ENCODE assay signal across 11 cellular contexts in genomic region chr18:23972416-23972815, GRCh38. TPM values are rescaled to one million over a fixed set of nuclear protein-coding genes. Genes with fewer than 3 reads are reported as not detected.
A peak's percentile ranks its signal among the peaks of the same experiment; 100 is the strongest.
DNase-seq lines count a peak whose midpoint lies in the region; ATAC-seq and TF ChIP-seq lines count a peak whose summit lies in the region.
"Had no signal": no experiment of that assay in that cellular context is flagged by ENCODE, and none has a peak within 500 bp of the region (broad histone marks: within the 10 kb centered on the region; RNA-seq: fewer than 3 reads in every experiment).

No MANE protein-coding gene starts in this region.

- peaks cover 3% of the 10 kb centered on the region for H3K36me3 Mint-ChIP-seq in activated T-cell treated with anti-CD3 and anti-CD28 coated beads, Interleukin-2, amount 50 U/mL, for 4 hours (ENCODE audit: insufficient read depth)
- H3K36me3 Mint-ChIP-seq in activated CD4-positive, alpha-beta memory T cell treated with anti-CD3 and anti-CD28 coated beads for 36 hours: peaks cover 14% of the 10 kb centered on the region
- no peaks in the 10 kb centered on the region for H3K36me3 Mint-ChIP-seq in Calu3 (ENCODE audit: insufficient read depth, unreplicated experiment)
- peaks cover 2% of the 10 kb centered on the region for H3K36me3 Mint-ChIP-seq in activated T-helper 2 cell treated with anti-CD3 and anti-CD28 coated beads, Interferon-gamma antibody, Interleukin-2, Interleukin-4, amounts not matched to agents 10 μg/mL and 5 μg/mL and 100 μg/mL, durations not matched to agents 14 hours and 24 hours and 36 hours (ENCODE audit: low read depth)

- peaks cover 77% of the 10 kb centered on the region for H3K4me1 Mint-ChIP-seq in activated T-cell treated with anti-CD3 and anti-CD28 coated beads, Interleukin-2, amount 50 U/mL, for 4 hours (ENCODE audit: low read depth)
- peaks cover 88% of the 10 kb centered on the region for H3K4me1 Mint-ChIP-seq in activated CD4-positive, alpha-beta memory T cell treated with anti-CD3 and anti-CD28 coated beads for 36 hours (ENCODE audit: low read depth)
- H3K4me1 Mint-ChIP-seq in Calu3 (ENCODE audit: low read depth, unreplicated experiment): no peaks in the 10 kb centered on the region
- peaks cover 31% of the 10 kb centered on the region for H3K4me1 Mint-ChIP-seq in activated T-helper 2 cell treated with anti-CD3 and anti-CD28 coated beads, Interferon-gamma antibody, Interleukin-2, Interleukin-4, amounts not matched to agents 10 μg/mL and 5 μg/mL and 100 μg/mL, durations not matched to agents 14 hours and 24 hours and 36 hours (ENCODE audit: low read depth)

- no TSS peak for BruUV-seq in Calu3 (replicated peaks; lab: Mats Ljungman, UMichigan)

- H3K27ac Mint-ChIP-seq in activated CD4-positive, alpha-beta memory T cell treated with anti-CD3 and anti-CD28 coated beads for 36 hours: peak overlapping the region; percentile 61
- no peak overlapping the region for H3K27ac Mint-ChIP-seq in Calu3 (ENCODE audit: unreplicated experiment)
- H3K27ac Mint-ChIP-seq in activated T-helper 2 cell treated with anti-CD3 and anti-CD28 coated beads, Interferon-gamma antibody, Interleukin-2, Interleukin-4, amounts not matched to agents 10 μg/mL and 5 μg/mL and 100 μg/mL, durations not matched to agents 14 hours and 24 hours and 36 hours: no peak overlapping the region

- H3K4me3 Mint-ChIP-seq in activated T-cell treated with anti-CD3 and anti-CD28 coated beads, Interleukin-2, amount 50 U/mL, for 4 hours: no peak overlapping the region
- peak overlapping the region; percentile 30 for H3K4me3 Mint-ChIP-seq in activated CD4-positive, alpha-beta memory T cell treated with anti-CD3 and anti-CD28 coated beads for 36 hours
- H3K4me3 Mint-ChIP-seq in Calu3 (ENCODE audit: low read depth, unreplicated experiment): no peak overlapping the region
- no peak overlapping the region for H3K4me3 Mint-ChIP-seq in activated T-helper 2 cell treated with anti-CD3 and anti-CD28 coated beads, Interferon-gamma antibody, Interleukin-2, Interleukin-4, amounts not matched to agents 10 μg/mL and 5 μg/mL and 100 μg/mL, durations not matched to agents 14 hours and 24 hours and 36 hours (ENCODE audit: low read depth)

- H3K9me3 Mint-ChIP-seq in activated T-cell treated with anti-CD3 and anti-CD28 coated beads, Interleukin-2, amount 50 U/mL, for 4 hours: peaks cover 13% of the 10 kb centered on the region
- H3K9me3 Mint-ChIP-seq in activated CD4-positive, alpha-beta memory T cell treated with anti-CD3 and anti-CD28 coated beads for 36 hours: peaks cover 8% of the 10 kb centered on the region
- H3K9me3 Mint-ChIP-seq in Calu3 (ENCODE audit: low read depth, unreplicated experiment): peaks cover 3% of the 10 kb centered on the region
- H3K9me3 Mint-ChIP-seq in activated T-helper 2 cell treated with anti-CD3 and anti-CD28 coated beads, Interferon-gamma antibody, Interleukin-2, Interleukin-4, amounts not matched to agents 10 μg/mL and 5 μg/mL and 100 μg/mL, durations not matched to agents 14 hours and 24 hours and 36 hours: peaks cover 16% of the 10 kb centered on the region

- peak; percentile 86 to 90 for ATAC-seq in activated T-cell treated with anti-CD3 and anti-CD28 coated beads, Interleukin-2, amount 50 U/mL, for 4 hours
- ATAC-seq in HG02884 (IDR thresholded peaks at IDR 0.05; ENCODE audit: unreplicated experiment): peak; percentile 87
- ATAC-seq in HG03571 (IDR thresholded peaks at IDR 0.05; ENCODE audit: unreplicated experiment): no peak

- H3K27me3 Mint-ChIP-seq in activated T-cell treated with anti-CD3 and anti-CD28 coated beads, Interleukin-2, amount 50 U/mL, for 4 hours (ENCODE audit: low read depth): no peaks in the 10 kb centered on the region
- H3K27me3 Mint-ChIP-seq in activated CD4-positive, alpha-beta memory T cell treated with anti-CD3 and anti-CD28 coated beads for 36 hours: peaks cover 2% of the 10 kb centered on the region
- H3K27me3 Mint-ChIP-seq in Calu3 (ENCODE audit: unreplicated experiment): peaks cover 10% of the 10 kb centered on the region
- peaks cover 36% of the 10 kb centered on the region for H3K27me3 Mint-ChIP-seq in activated T-helper 2 cell treated with anti-CD3 and anti-CD28 coated beads, Interferon-gamma antibody, Interleukin-2, Interleukin-4, amounts not matched to agents 10 μg/mL and 5 μg/mL and 100 μg/mL, durations not matched to agents 14 hours and 24 hours and 36 hours (ENCODE audit: low read depth)

- no peak for TF ChIP-seq CTCF in Calu3 (IDR thresholded peaks at IDR 0.05; ENCODE audit: unreplicated experiment)

- DNase-seq in activated T-cell treated with anti-CD3 and anti-CD28 coated beads, Interleukin-2, amount 50 U/mL, for 4 hours: peak; percentile 14
- no peak for DNase-seq in activated T-cell treated with anti-CD3 and anti-CD28 coated beads, Interleukin-2, amount 50 U/mL, for 1 hour
- peak; percentile 70 for DNase-seq in activated CD4-positive, alpha-beta memory T cell treated with anti-CD3 and anti-CD28 coated beads for 36 hours
- DNase-seq in putamen (ENCODE audit: low spot score): peak; percentile 40
- no peak for DNase-seq in Calu3
- no peak for DNase-seq in activated T-helper 2 cell treated with anti-CD3 and anti-CD28 coated beads, Interferon-gamma antibody, Interleukin-2, Interleukin-4, amounts not matched to agents 10 μg/mL and 5 μg/mL and 100 μg/mL, durations not matched to agents 14 hours and 24 hours and 36 hours (ENCODE audit: low spot score)
- DNase-seq: ACHN, EL, NCI-H524 treated with DMSO at 0.1 percent for 48 hours had no signal

- CTCF ChIA-PET in activated CD4-positive, alpha-beta memory T cell treated with anti-CD3 and anti-CD28 coated beads for 36 hours (lab: Charles Lee): interaction anchor here (0.8 to 1.8 kb wide), 4 partner anchors 15 to 517 kb away, joined by 3 to 5 read pairs (median 3); no protein-coding TSS in a partner anchor
- CTCF ChIA-PET in Calu3 (lab: Charles Lee): no interaction called here

- intact Hi-C loops in activated CD4-positive, alpha-beta memory T cell treated with anti-CD3 and anti-CD28 coated beads for 36 hours (cut with micrococcal nuclease): loop anchor here (1.0 to 10.0 kb wide), 6 partner anchors 15 to 104 kb away; no protein-coding TSS in a partner anchor
- intact Hi-C loops in Calu3 (cut with micrococcal nuclease; ENCODE audit: unreplicated experiment): no loop called here
- intact Hi-C loops in activated T-helper 2 cell treated with anti-CD3 and anti-CD28 coated beads, Interferon-gamma antibody, Interleukin-2, Interleukin-4, amounts not matched to agents 10 μg/mL and 5 μg/mL and 100 μg/mL, durations not matched to agents 14 hours and 24 hours and 36 hours (cut with micrococcal nuclease): loop anchor here (2.0 to 5.0 kb wide), 5 partner anchors 20 to 105 kb away; no protein-coding TSS in a partner anchor

- POLR2A ChIA-PET in activated CD4-positive, alpha-beta memory T cell treated with anti-CD3 and anti-CD28 coated beads for 36 hours (lab: Charles Lee): interaction anchor here (0.9 kb wide), 1 partner anchor 38 kb away, joined by 3 read pairs; no protein-coding TSS in a partner anchor

RNA-seq across cellular contexts. Expression of gene TTC39C, which starts 42.1 kb away (rescaled TPM):
- total RNA-seq in activated T-cell treated with anti-CD3 and anti-CD28 coated beads, Interleukin-2, amount 50 U/mL, for 4 hours: 10 to 100 TPM; 23.6 to 37.3 (median 31.5) TPM
- total RNA-seq in activated CD4-positive, alpha-beta memory T cell treated with anti-CD3 and anti-CD28 coated beads for 36 hours: 10 to 100 TPM; 48.9 to 49.0 TPM
- 21.7 and 26.8 TPM in 2 replicates for total RNA-seq in Calu3 (2022)
- total RNA-seq in activated T-helper 2 cell treated with anti-CD3 and anti-CD28 coated beads, Interferon-gamma antibody, Interleukin-2, Interleukin-4, amounts not matched to agents 10 μg/mL and 5 μg/mL and 100 μg/mL, durations not matched to agents 14 hours and 24 hours and 36 hours: 14.3 and 20.1 TPM in 2 replicates

Comparison
In these comparisons a context has a peak if more than half of its experiments do, and no peak if none do; other contexts are left out.
1. DNase-seq: peak in activated T-cell treated with anti-CD3 and anti-CD28 coated beads, Interleukin-2, amount 50 U/mL, for 4 hours (single experiment), activated CD4-positive, alpha-beta memory T cell treated with anti-CD3 and anti-CD28 coated beads for 36 hours (single experiment) and putamen (single experiment); none in activated T-cell treated with anti-CD3 and anti-CD28 coated beads, Interleukin-2, amount 50 U/mL, for 1 hour (single experiment), Calu3 (single experiment) and activated T-helper 2 cell treated with anti-CD3 and anti-CD28 coated beads, Interferon-gamma antibody, Interleukin-2, Interleukin-4, amounts not matched to agents 10 μg/mL and 5 μg/mL and 100 μg/mL, durations not matched to agents 14 hours and 24 hours and 36 hours (single experiment).